ENCODE assay signal across 17 cellular contexts in the genomic region with DNA sequence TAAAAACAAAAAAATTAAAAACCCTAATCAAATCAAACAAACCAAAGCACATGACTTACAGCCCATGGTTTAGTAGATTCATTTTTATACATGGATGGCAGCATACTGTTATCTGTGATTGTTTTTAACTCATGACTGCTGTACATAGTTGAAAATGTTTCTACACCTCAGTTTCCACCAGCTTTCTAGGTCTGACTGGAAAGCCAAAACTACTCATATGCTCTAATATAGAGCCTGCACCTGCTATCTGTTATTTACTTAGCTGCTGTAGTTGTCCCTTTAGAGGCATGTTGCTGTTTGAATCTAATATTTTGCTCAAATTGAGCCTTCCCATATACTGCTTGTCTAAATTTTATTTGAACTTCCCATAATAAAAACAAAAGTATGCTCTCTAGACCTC.
DNase-seq lines count a peak whose midpoint lies in the region; ATAC-seq and TF ChIP-seq lines count a peak whose summit lies in the region.
"Had no signal": no experiment of that assay in that cellular context is flagged by ENCODE, and none has a peak within 500 bp of the region (broad histone marks: within the 10 kb centered on the region; RNA-seq: fewer than 3 reads in every experiment).

No MANE protein-coding gene starts in this region.

- peak; percentile 54 for ATAC-seq in GM18868 (IDR thresholded peaks at IDR 0.05; ENCODE audit: unreplicated experiment)
- ATAC-seq in GM19395 (IDR thresholded peaks at IDR 0.05; ENCODE audit: unreplicated experiment): peak; percentile 54
- peak; percentile 48 for ATAC-seq in HG02884 (IDR thresholded peaks at IDR 0.05; ENCODE audit: unreplicated experiment)
- ATAC-seq in left ventricle myocardium superior: no peak
- ATAC-seq: HCT116, left lung had no signal

- DNase-seq in OCI-M1 (lab: John Stamatoyannopoulos, UW) (no peak), left ventricle myocardium superior (no peak), WERI-Rb-1 (no peak)
- DNase-seq: activated effector memory CD4-positive, alpha-beta T cell treated with Interleukin-2 at 50 U/mL for 16 hours; amygdala; left lung; NCI-H2029 treated with DMSO at 0.1 percent for 48 hours; Right ventricle myocardium superior; small intestine; stimulated activated CD4-positive, alpha-beta T cell treated with anti-CD3 and anti-CD28 coated beads, Interleukin-4, amount 100 ng/mL, for 4 hours had no signal

- H3K27ac ChIP-seq in OCI-LY3 (ENCODE audit: low read length) (no peak overlapping the region), WERI-Rb-1 (no peak overlapping the region)
- H3K27ac ChIP-seq: esophagus muscularis mucosa, left lung, neural progenitor cell had no signal

- H3K4me3 ChIP-seq in OCI-LY3 (ENCODE audit: low read length): no peak overlapping the region
- H3K4me3 ChIP-seq in WERI-Rb-1 (ENCODE audit: low read depth, low read length): no peak overlapping the region
- H3K4me3 ChIP-seq: esophagus muscularis mucosa, left lung, neural progenitor cell had no signal

- no peaks in the 10 kb centered on the region for H3K79me2 ChIP-seq in OCI-LY3 (ENCODE audit: low read length)

- TF ChIP-seq CTCF in OCI-LY3 (IDR thresholded peaks at IDR 0.05; ENCODE audit: low read depth, low read length) (no peak), WERI-Rb-1 (IDR thresholded peaks at IDR 0.05; ENCODE audit: low read depth, low read length) (no peak)

- intact Hi-C loops in left ventricle myocardium superior (cut with micrococcal nuclease): no loop called here

- H3K9me3 ChIP-seq in OCI-LY3 (ENCODE audit: insufficient read depth, low read length) (no peaks in the 10 kb centered on the region), WERI-Rb-1 (ENCODE audit: severe bottlenecking) (no peaks in the 10 kb centered on the region)
- H3K9me3 ChIP-seq: esophagus muscularis mucosa, left lung had no signal

- no peak overlapping the region for H3K9ac ChIP-seq in OCI-LY3 (ENCODE audit: low read length)
- H3K9ac ChIP-seq: neural progenitor cell had no signal

- H2AFZ ChIP-seq in OCI-LY3 (ENCODE audit: low read depth, low read length): no peak overlapping the region
- H2AFZ ChIP-seq: neural progenitor cell had no signal

- H3K27me3 ChIP-seq in OCI-LY3 (ENCODE audit: low read depth, low read length) (no peaks in the 10 kb centered on the region), WERI-Rb-1 (ENCODE audit: insufficient read depth, low read depth, severe bottlenecking) (no peaks in the 10 kb centered on the region)
- H3K27me3 ChIP-seq: esophagus muscularis mucosa, left lung, neural progenitor cell had no signal

- H3K4me2 ChIP-seq in OCI-LY3 (ENCODE audit: low read length): peak overlapping the region; percentile 42
- H3K4me2 ChIP-seq: neural progenitor cell had no signal

- no peaks in the 10 kb centered on the region for H3K36me3 ChIP-seq in OCI-LY3 (replicated peaks; ENCODE audit: low read depth, low read length)
- H3K36me3 ChIP-seq in WERI-Rb-1: no peaks in the 10 kb centered on the region
- H3K36me3 ChIP-seq: esophagus muscularis mucosa, left lung, neural progenitor cell had no signal

- no peaks in the 10 kb centered on the region for H4K20me1 ChIP-seq in OCI-LY3 (ENCODE audit: insufficient read depth, low read length)

- peaks cover 21% of the 10 kb centered on the region for H3K4me1 ChIP-seq in OCI-LY3 (ENCODE audit: low read length)
- H3K4me1 ChIP-seq: esophagus muscularis mucosa, left lung, neural progenitor cell had no signal
